ENCODE assay signal across 8 cellular contexts in genomic region chr3:194879991-194880939, GRCh38.
DNase-seq lines count a peak whose midpoint lies in the region; ATAC-seq, FAIRE-seq and TF ChIP-seq lines count a peak whose summit lies in the region.

No MANE protein-coding gene starts in this region.

- no peak overlapping the region for H2AFZ ChIP-seq in HepG2 (ENCODE audit: low read length)

- CTCF ChIA-PET in HepG2 (lab: Yijun Ruan, JAX; ENCODE audit: low intra/inter-chr PET ratio, low total read pairs) = no interaction called here

- WGBS in right lobe of liver (ENCODE audit: insufficient coverage, low coverage, low lambda C conversion rate, missing lambda C conversion rate) = 36% methylated on average over 7 of the region's 12 CpGs
- WGBS in HepG2 (ENCODE audit: low lambda C conversion rate) = 19% methylated on average over 8 of the region's 12 CpGs
- 29 to 34% methylated on average over 12 of the region's 12 CpGs for WGBS in lung, 2 donors

- no peak for DNase-seq in right lobe of liver
- no peak for DNase-seq in HepG2 (ENCODE audit: low spot score)
- DNase-seq in anterior cingulate cortex (lab: John Stamatoyannopoulos, UW) = peak in 36 of 58 donors; percentile 5 to 63 (median 26)
- DNase-seq in lung (ENCODE audit: low spot score) = peak; percentile 43
- DNase-seq in uterus = peak; percentile 39 to 44
- no peak for DNase-seq in stimulated activated CD4-positive, alpha-beta T cell treated with anti-CD3 and anti-CD28 coated beads, Interleukin-4, amount 100 ng/mL, for 24 hours

- H4K20me1 ChIP-seq in HepG2 (ENCODE audit: insufficient read depth, low read length) = no peaks in the 10 kb centered on the region

- ATAC-seq in right lobe of liver (peak; percentile 36 to 71 (median 61)), HepG2 (no peak), lung (ENCODE audit: insufficient read depth, low FRiP score) (peak; percentile 42), GM21717 (IDR thresholded peaks at IDR 0.05; ENCODE audit: unreplicated experiment) (no peak), GM19397 (IDR thresholded peaks at IDR 0.05; ENCODE audit: unreplicated experiment) (no peak)

- intact Hi-C loops in right lobe of liver (cut with DNase I) (no loop called here), HepG2 (cut with micrococcal nuclease; ENCODE audit: unreplicated experiment) (no loop called here), uterus (cut with DNase I; ENCODE audit: low total_unique reads) (no loop called here)

- H3K27ac ChIP-seq in right lobe of liver (peak overlapping the region in 1 of 3 donors; percentile 4), HepG2 (ENCODE audit: extremely low read length, insufficient read depth, low read length) (no peak overlapping the region), lung (ENCODE audit: low read depth in 1 of 2, low read length in 1 of 2) (peak overlapping the region; percentile 38 to 43), uterus (peak overlapping the region; percentile 36 to 46)

- no peak for TF ChIP-seq EP300 in HepG2 (IDR thresholded peaks at IDR 0.05; ENCODE audit: low read depth in 2 of 2, low read length in 2 of 2)
- no peak for TF ChIP-seq EP300 in HepG2 (CRISPR knock-in tag; IDR thresholded peaks at IDR 0.05; ENCODE audit: borderline replicate concordance)

- TF ChIP-seq CTCF in right lobe of liver (IDR thresholded peaks at IDR 0.05) (no peak), HepG2 (CRISPR knock-in tag; IDR thresholded peaks at IDR 0.05) (no peak), lung (IDR thresholded peaks at IDR 0.05; ENCODE audit: control extremely low read depth, extremely low read depth) (no peak), uterus (IDR thresholded peaks at IDR 0.05) (no peak)

- H3K79me2 ChIP-seq in HepG2 (ENCODE audit: insufficient read depth, low read length) = no peaks in the 10 kb centered on the region

- H3K9ac ChIP-seq in HepG2 (ENCODE audit: insufficient read depth, low read depth, low read length) = no peak overlapping the region

- H3K4me3 ChIP-seq in right lobe of liver (no peak overlapping the region), HepG2 (replicated peaks in 1 of 3; ENCODE audit: insufficient read depth in 1 of 3, low read depth in 2 of 3, low read length in 3 of 3) (no peak overlapping the region), lung (no peak overlapping the region), uterus (no peak overlapping the region)

- POLR2A ChIA-PET in HepG2 (lab: Yijun Ruan, JAX) = no interaction called here

- no peak for FAIRE-seq in HepG2 (lab: Jason Lieb, UNC)

- no peak overlapping the region for H3K4me2 ChIP-seq in HepG2 (ENCODE audit: low read depth, low read length)

- H3K36me3 ChIP-seq in right lobe of liver (no peaks in the 10 kb centered on the region), HepG2 (replicated peaks in 1 of 2; ENCODE audit: control insufficient read depth in 1 of 2, insufficient read depth in 2 of 2, low read length in 2 of 2) (no peaks in the 10 kb centered on the region), lung (ENCODE audit: control insufficient read depth in 2 of 2, insufficient read depth in 2 of 2, low read length in 2 of 2) (no peaks in the 10 kb centered on the region), uterus (no peaks in the 10 kb centered on the region)

- TF ChIP-seq POLR2A in right lobe of liver (IDR thresholded peaks at IDR 0.05) (no peak), HepG2 (IDR thresholded peaks at IDR 0.05; ENCODE audit: insufficient read depth in 1 of 2, low read depth in 2 of 2, low read length in 2 of 2) (no peak), uterus (IDR thresholded peaks at IDR 0.05) (no peak)

- H3K4me1 ChIP-seq in right lobe of liver = no peaks in the 10 kb centered on the region
- peaks cover 9% of the 10 kb centered on the region for H3K4me1 ChIP-seq in HepG2 (ENCODE audit: insufficient read depth, low read length)
- peaks cover 10 to 12% of the 10 kb centered on the region in 2 donors for H3K4me1 ChIP-seq in lung (ENCODE audit: control insufficient read depth in 2 of 2, insufficient read depth in 2 of 2, low read length in 2 of 2)
- H3K4me1 ChIP-seq in uterus = no peaks in the 10 kb centered on the region

- H3K9me3 ChIP-seq in right lobe of liver = no peaks in the 10 kb centered on the region
- H3K9me3 ChIP-seq in HepG2 (ENCODE audit: low read length) = no peaks in the 10 kb centered on the region
- H3K9me3 ChIP-seq in lung (ENCODE audit: control insufficient read depth in 2 of 2, insufficient read depth in 1 of 2, low read length in 1 of 2) = peaks cover 0 to 7% of the 10 kb centered on the region in 2 donors
- no peaks in the 10 kb centered on the region for H3K9me3 ChIP-seq in uterus

- no peaks in the 10 kb centered on the region for H3K27me3 ChIP-seq in right lobe of liver
- peaks cover 0 to 26% of the 10 kb centered on the region in 2 experiments; a peak in 3 of 5 replicates for H3K27me3 ChIP-seq in HepG2 (ENCODE audit: control insufficient read depth in 1 of 2, insufficient read depth in 2 of 2, low read length in 2 of 2)
- no peaks in the 10 kb centered on the region for H3K27me3 ChIP-seq in lung (ENCODE audit: control insufficient read depth, insufficient read depth)
- no peaks in the 10 kb centered on the region for H3K27me3 ChIP-seq in uterus

- TF ChIP-seq RAD21 in HepG2 (CRISPR knock-in tag; IDR thresholded peaks at IDR 0.05) = no peak

- BruUV-seq in HepG2 (replicated peaks; lab: Mats Ljungman, UMichigan) = no TSS peak

- in situ Hi-C loops in HepG2 (cut with HindIII; ENCODE audit: extremely low pct_ligation_motif_present, low pct_unique_long_range_greater_than_20kb) = no loop called here

TF ChIP-seq in HepG2, 621 proteins besides CTCF, POLR2A, EP300 and RAD21:
- TF ChIP-seq NCOR1 (IDR thresholded peaks at IDR 0.05; ENCODE audit: borderline replicate concordance, low read length) = no peak
- no peak for TF ChIP-seq ZNF577 (CRISPR knock-in tag; IDR thresholded peaks at IDR 0.05; ENCODE audit: borderline replicate concordance, low read depth)
- no peak for TF ChIP-seq ZNF263 (CRISPR knock-in tag; IDR thresholded peaks at IDR 0.05)
- TF ChIP-seq XBP1 (CRISPR knock-in tag; IDR thresholded peaks at IDR 0.05) = no peak
- TF ChIP-seq ATRX (CRISPR knock-in tag; IDR thresholded peaks at IDR 0.05; ENCODE audit: borderline replicate concordance) = no peak
- TF ChIP-seq ZFAT (CRISPR knock-in tag; conservative IDR thresholded peaks at IDR 0.05) = no peak
- no peak for TF ChIP-seq HNRNPUL1 (IDR thresholded peaks at IDR 0.05; ENCODE audit: low read depth, low read length)
- no peak for TF ChIP-seq JDP2 (CRISPR knock-in tag; IDR thresholded peaks at IDR 0.05; ENCODE audit: borderline replicate concordance)
- TF ChIP-seq MTA1 (CRISPR knock-in tag; IDR thresholded peaks at IDR 0.05; ENCODE audit: borderline replicate concordance) = no peak
- no peak for TF ChIP-seq FOSL2 (CRISPR knock-in tag; IDR thresholded peaks at IDR 0.05)
- TF ChIP-seq, protein P1, sequence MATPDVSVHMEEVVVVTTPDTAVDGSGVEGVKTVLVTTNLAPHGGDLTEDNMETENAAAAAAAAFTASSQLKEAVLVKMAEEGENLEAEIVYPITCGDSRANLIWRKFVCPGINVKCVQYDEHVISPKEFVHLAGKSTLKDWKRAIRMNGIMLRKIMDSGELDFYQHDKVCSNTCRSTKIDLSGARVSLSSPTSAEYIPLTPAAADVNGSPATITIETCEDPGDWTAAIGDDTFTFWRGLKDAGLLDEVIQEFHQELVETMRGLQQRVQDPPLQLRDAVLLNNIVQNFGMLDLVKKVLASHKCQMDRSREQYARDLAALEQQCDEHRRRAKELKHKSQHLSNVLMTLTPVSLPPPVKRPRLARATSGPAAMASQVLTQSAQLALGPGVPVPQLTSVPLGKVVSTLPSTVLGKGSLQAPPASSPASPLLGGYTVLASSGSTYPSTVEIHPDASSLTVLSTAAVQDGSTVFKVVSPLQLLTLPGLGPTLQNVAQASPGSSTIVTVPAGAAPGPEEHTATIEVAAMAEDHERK (CRISPR knock-in tag; IDR thresholded peaks at IDR 0.05; ENCODE audit: low read depth) = no peak
- no peak for TF ChIP-seq SIX4 (CRISPR knock-in tag; IDR thresholded peaks at IDR 0.05)
- no peak for TF ChIP-seq RARG (CRISPR knock-in tag; IDR thresholded peaks at IDR 0.05; ENCODE audit: low read depth)
- TF ChIP-seq, protein P2, sequence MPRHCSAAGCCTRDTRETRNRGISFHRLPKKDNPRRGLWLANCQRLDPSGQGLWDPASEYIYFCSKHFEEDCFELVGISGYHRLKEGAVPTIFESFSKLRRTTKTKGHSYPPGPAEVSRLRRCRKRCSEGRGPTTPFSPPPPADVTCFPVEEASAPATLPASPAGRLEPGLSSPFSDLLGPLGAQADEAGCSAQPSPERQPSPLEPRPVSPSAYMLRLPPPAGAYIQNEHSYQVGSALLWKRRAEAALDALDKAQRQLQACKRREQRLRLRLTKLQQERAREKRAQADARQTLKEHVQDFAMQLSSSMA (CRISPR knock-in tag; IDR thresholded peaks at IDR 0.05) = no peak
- no peak for TF ChIP-seq SETDB1 (CRISPR knock-in tag; IDR thresholded peaks at IDR 0.05; ENCODE audit: borderline replicate concordance)
- TF ChIP-seq BHLHE40 (IDR thresholded peaks at IDR 0.05; ENCODE audit: low read length) = no peak
- TF ChIP-seq ZNF672 (CRISPR knock-in tag; IDR thresholded peaks at IDR 0.05) = no peak
- no peak for TF ChIP-seq ZBTB7B (CRISPR knock-in tag; IDR thresholded peaks at IDR 0.05)
- TF ChIP-seq, protein P3, sequence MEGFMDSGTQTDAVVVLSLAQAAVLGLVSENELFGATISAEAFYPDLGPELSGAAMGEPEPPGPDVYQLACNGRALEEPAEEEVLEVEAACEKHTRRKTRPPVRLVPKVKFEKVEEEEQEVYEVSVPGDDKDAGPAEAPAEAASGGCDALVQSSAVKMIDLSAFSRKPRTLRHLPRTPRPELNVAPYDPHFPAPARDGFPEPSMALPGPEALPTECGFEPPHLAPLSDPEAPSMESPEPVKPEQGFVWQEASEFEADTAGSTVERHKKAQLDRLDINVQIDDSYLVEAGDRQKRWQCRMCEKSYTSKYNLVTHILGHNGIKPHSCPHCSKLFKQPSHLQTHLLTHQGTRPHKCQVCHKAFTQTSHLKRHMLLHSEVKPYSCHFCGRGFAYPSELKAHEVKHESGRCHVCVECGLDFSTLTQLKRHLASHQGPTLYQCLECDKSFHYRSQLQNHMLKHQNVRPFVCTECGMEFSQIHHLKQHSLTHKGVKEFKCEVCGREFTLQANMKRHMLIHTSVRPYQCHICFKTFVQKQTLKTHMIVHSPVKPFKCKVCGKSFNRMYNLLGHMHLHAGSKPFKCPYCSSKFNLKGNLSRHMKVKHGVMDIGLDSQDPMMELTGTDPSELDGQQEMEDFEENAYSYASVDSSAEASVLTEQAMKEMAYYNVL (CRISPR knock-in tag; IDR thresholded peaks at IDR 0.05; ENCODE audit: borderline replicate concordance) = no peak

Comparison
In these comparisons a context has a peak if more than half of its experiments do, and no peak if none do; other contexts are left out.
1. ATAC-seq: peak in right lobe of liver (4 of 4) and lung (single experiment); none in HepG2 (single experiment), GM21717 (single experiment) and GM19397 (single experiment).
2. DNase-seq: peak in anterior cingulate cortex (36 of 58), lung (single experiment) and uterus (2 of 2); none in right lobe of liver (0 of 3), HepG2 (single experiment) and stimulated activated CD4-positive, alpha-beta T cell treated with anti-CD3 and anti-CD28 coated beads, Interleukin-4, amount 100 ng/mL, for 24 hours (single experiment).